Comparison of ENCODE assay signal across 1 cellular context in the genomic region with DNA sequence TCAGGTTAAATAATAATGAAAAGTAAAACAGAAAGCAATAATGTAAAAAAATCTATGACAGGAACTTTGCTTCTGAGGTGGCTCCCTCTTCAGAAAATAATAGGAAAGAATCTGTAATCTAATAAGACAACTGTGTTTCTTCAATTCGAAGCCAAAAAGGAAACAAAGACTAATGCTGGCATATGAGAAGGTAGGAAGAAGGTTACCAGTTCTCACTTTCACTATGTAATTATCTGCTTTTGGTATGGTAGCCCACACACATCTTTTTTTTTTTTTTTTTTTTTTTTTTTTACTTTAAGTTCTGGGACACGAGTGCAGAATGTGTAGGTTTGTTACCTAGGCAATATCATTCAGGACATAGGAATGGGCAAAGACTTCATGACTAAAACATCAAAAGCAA.
TF ChIP-seq lines count a peak whose summit lies in the region.

No MANE protein-coding gene starts in this region.

TF ChIP-seq in HepG2, 621 proteins besides CTCF, POLR2A, EP300 and RAD21:
- TF ChIP-seq, protein P1, sequence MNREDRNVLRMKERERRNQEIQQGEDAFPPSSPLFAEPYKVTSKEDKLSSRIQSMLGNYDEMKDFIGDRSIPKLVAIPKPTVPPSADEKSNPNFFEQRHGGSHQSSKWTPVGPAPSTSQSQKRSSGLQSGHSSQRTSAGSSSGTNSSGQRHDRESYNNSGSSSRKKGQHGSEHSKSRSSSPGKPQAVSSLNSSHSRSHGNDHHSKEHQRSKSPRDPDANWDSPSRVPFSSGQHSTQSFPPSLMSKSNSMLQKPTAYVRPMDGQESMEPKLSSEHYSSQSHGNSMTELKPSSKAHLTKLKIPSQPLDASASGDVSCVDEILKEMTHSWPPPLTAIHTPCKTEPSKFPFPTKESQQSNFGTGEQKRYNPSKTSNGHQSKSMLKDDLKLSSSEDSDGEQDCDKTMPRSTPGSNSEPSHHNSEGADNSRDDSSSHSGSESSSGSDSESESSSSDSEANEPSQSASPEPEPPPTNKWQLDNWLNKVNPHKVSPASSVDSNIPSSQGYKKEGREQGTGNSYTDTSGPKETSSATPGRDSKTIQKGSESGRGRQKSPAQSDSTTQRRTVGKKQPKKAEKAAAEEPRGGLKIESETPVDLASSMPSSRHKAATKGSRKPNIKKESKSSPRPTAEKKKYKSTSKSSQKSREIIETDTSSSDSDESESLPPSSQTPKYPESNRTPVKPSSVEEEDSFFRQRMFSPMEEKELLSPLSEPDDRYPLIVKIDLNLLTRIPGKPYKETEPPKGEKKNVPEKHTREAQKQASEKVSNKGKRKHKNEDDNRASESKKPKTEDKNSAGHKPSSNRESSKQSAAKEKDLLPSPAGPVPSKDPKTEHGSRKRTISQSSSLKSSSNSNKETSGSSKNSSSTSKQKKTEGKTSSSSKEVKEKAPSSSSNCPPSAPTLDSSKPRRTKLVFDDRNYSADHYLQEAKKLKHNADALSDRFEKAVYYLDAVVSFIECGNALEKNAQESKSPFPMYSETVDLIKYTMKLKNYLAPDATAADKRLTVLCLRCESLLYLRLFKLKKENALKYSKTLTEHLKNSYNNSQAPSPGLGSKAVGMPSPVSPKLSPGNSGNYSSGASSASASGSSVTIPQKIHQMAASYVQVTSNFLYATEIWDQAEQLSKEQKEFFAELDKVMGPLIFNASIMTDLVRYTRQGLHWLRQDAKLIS (CRISPR knock-in tag; IDR thresholded peaks at IDR 0.05) = no peak
- TF ChIP-seq, protein P2, sequence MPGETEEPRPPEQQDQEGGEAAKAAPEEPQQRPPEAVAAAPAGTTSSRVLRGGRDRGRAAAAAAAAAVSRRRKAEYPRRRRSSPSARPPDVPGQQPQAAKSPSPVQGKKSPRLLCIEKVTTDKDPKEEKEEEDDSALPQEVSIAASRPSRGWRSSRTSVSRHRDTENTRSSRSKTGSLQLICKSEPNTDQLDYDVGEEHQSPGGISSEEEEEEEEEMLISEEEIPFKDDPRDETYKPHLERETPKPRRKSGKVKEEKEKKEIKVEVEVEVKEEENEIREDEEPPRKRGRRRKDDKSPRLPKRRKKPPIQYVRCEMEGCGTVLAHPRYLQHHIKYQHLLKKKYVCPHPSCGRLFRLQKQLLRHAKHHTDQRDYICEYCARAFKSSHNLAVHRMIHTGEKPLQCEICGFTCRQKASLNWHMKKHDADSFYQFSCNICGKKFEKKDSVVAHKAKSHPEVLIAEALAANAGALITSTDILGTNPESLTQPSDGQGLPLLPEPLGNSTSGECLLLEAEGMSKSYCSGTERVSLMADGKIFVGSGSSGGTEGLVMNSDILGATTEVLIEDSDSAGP (CRISPR knock-in tag; IDR thresholded peaks at IDR 0.05; ENCODE audit: borderline replicate concordance) = no peak
- TF ChIP-seq NFIC (IDR thresholded peaks at IDR 0.05; ENCODE audit: low read length) (no peak), ZNF12 (CRISPR knock-in tag; IDR thresholded peaks at IDR 0.05) (no peak), ZNF430 (CRISPR knock-in tag; IDR thresholded peaks at IDR 0.05) (no peak), EEA1 (CRISPR knock-in tag; IDR thresholded peaks at IDR 0.05; ENCODE audit: borderline replicate concordance) (no peak)
- TF ChIP-seq, protein P3, sequence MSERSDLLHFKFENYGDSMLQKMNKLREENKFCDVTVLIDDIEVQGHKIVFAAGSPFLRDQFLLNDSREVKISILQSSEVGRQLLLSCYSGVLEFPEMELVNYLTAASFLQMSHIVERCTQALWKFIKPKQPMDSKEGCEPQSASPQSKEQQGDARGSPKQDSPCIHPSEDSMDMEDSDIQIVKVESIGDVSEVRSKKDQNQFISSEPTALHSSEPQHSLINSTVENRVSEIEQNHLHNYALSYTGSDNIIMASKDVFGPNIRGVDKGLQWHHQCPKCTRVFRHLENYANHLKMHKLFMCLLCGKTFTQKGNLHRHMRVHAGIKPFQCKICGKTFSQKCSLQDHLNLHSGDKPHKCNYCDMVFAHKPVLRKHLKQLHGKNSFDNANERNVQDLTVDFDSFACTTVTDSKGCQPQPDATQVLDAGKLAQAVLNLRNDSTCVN (CRISPR knock-in tag; IDR thresholded peaks at IDR 0.05; ENCODE audit: borderline replicate concordance) = no peak
- TF ChIP-seq, protein P4, sequence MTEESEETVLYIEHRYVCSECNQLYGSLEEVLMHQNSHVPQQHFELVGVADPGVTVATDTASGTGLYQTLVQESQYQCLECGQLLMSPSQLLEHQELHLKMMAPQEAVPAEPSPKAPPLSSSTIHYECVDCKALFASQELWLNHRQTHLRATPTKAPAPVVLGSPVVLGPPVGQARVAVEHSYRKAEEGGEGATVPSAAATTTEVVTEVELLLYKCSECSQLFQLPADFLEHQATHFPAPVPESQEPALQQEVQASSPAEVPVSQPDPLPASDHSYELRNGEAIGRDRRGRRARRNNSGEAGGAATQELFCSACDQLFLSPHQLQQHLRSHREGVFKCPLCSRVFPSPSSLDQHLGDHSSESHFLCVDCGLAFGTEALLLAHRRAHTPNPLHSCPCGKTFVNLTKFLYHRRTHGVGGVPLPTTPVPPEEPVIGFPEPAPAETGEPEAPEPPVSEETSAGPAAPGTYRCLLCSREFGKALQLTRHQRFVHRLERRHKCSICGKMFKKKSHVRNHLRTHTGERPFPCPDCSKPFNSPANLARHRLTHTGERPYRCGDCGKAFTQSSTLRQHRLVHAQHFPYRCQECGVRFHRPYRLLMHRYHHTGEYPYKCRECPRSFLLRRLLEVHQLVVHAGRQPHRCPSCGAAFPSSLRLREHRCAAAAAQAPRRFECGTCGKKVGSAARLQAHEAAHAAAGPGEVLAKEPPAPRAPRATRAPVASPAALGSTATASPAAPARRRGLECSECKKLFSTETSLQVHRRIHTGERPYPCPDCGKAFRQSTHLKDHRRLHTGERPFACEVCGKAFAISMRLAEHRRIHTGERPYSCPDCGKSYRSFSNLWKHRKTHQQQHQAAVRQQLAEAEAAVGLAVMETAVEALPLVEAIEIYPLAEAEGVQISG (CRISPR knock-in tag; IDR thresholded peaks at IDR 0.05) = no peak
